9 cellular contexts compared by ENCODE assay signal in the genomic region with DNA sequence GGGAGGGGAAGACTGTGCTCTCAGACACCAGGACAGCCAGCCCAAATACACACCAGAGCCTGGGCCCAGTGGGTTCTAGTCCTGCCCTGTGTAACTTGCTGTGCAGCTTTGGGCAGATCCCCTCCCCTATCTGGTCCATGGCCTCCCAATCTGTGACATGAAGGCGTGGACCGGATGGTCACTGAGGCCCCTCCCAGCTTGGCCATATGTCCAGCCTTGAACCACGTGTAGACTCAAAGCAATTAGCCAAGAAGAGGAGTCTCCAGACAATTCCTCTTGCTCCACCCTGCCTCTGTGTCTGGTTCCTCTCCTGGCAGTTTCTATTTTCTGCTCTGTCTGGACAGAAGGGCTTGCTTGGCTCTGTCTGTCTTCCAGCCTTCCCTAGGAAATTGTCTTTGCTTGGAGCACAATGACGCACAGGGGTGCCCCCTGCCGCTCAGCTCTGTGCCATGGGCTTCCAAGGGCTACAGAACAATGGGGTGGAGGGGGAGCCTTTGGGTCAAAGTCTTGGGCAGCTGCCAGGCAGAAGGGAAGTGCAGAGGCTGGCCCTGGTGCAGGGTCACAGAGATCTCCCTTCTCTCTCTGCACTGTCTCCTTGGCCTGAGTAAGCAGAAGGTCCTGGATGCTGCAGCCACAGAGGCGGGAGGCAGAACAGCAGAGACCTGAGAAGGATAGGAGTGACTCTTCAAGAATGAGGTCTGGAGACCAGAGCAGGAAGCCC.
DNase-seq lines count a peak whose midpoint lies in the region; ATAC-seq and TF ChIP-seq lines count a peak whose summit lies in the region.
"Had no signal": no experiment of that assay in that cellular context is flagged by ENCODE, and none has a peak within 500 bp of the region (broad histone marks: within the 10 kb centered on the region; RNA-seq: fewer than 3 reads in every experiment).

No MANE protein-coding gene starts in this region.

- H3K27ac ChIP-seq in stomach = peak overlapping the region in 4 of 5 donors; percentile 4 to 65 (median 7)

- intact Hi-C loops in stomach (cut with DNase I; ENCODE audit: low total_unique reads) = no loop called here

- no peaks in the 10 kb centered on the region for H3K9me3 ChIP-seq in stomach

- ATAC-seq in GM18870 (IDR thresholded peaks at IDR 0.05; ENCODE audit: unreplicated experiment) (no peak), GM19023 (IDR thresholded peaks at IDR 0.05; ENCODE audit: unreplicated experiment) (no peak)

- peak overlapping the region in 1 of 4 donors; percentile 2 for H3K4me3 ChIP-seq in stomach

- no peak for TF ChIP-seq POLR2A in stomach (IDR thresholded peaks at IDR 0.05)

- whole genome bisulfite sequencing in stomach, 5 donors = 42 to 65% (median 47%) methylated on average over 6 of the region's 6 CpGs

- no peaks in the 10 kb centered on the region for H3K36me3 ChIP-seq in stomach

- no peaks in the 10 kb centered on the region for H3K27me3 ChIP-seq in stomach

- TF ChIP-seq EP300 in stomach (IDR thresholded peaks at IDR 0.05) = no peak

- TF ChIP-seq CTCF in stomach (IDR thresholded peaks at IDR 0.05) = peak in 3 of 7 experiments; percentile 16 to 41 (median 36)

- peaks cover 28 to 55% (median 44%) of the 10 kb centered on the region in 4 donors for H3K4me1 ChIP-seq in stomach

- DNase-seq in NCI-H2227 (lab: John Stamatoyannopoulos, UW; ENCODE audit: unreplicated experiment) (peak; percentile 13), NCI-H2227 treated with DMSO at 0.1 percent for 48 hours (lab: John Stamatoyannopoulos, UW) (no peak), amniotic epithelial cell (ENCODE audit: low read depth) (peak; percentile 70), iris pigment epithelial cell (ENCODE audit: low read depth) (peak; percentile 52), stomach (peak; percentile 80), H4 (ENCODE audit: low spot score) (no peak)
- DNase-seq: stimulated activated CD4-positive, alpha-beta T cell treated with anti-CD3 and anti-CD28 coated beads, Interleukin-12 subunit alpha, Interleukin-12 subunit beta, amount 100 ng/mL, for 4 hours had no signal

Comparison
In these comparisons a context has a peak if more than half of its experiments do, and no peak if none do; other contexts are left out.
1. DNase-seq: peak in NCI-H2227 (single experiment), amniotic epithelial cell (single experiment), iris pigment epithelial cell (single experiment) and stomach (single experiment); none in NCI-H2227 treated with DMSO at 0.1 percent for 48 hours (single experiment) and H4 (single experiment).